7 cellular contexts compared by ENCODE assay signal in the genomic region with DNA sequence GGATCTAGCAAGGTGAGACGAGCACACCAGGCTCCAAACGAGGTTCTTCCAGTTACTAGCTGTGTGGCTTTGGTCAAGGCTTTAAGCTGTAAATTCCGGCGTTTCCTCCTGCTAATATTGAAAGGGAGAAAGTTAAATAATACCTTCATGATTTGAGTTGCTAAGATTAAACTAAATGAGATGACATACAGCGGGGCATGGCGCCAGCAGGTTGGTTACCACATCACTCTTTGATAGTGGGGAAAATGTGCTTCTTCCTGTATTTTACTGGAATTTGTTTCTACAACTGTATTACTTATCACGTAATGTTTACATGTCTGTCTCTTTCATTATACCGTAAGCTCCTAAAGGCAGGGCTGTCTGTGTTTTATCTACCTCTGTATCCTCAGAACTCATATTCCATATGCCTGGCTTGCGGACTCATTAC. TPM values are rescaled to one million over a fixed set of nuclear protein-coding genes. Genes with fewer than 3 reads are reported as not detected.
A peak's percentile ranks its signal among the peaks of the same experiment; 100 is the strongest.
DNase-seq lines count a peak whose midpoint lies in the region; ATAC-seq and TF ChIP-seq lines count a peak whose summit lies in the region.

No MANE protein-coding gene starts in this region.

- no peaks in the 10 kb centered on the region for H3K9me3 Mint-ChIP-seq in neural progenitor cell

- BruUV-seq in PC-3 (replicated peaks; lab: Mats Ljungman, UMichigan): no TSS peak

- H3K36me3 ChIP-seq in PC-3 (ENCODE audit: low read depth, low read length) (peaks cover 15% of the 10 kb centered on the region), neural progenitor cell (peaks cover 6% of the 10 kb centered on the region)

- H3K27ac Mint-ChIP-seq in neural progenitor cell: peak overlapping the region; percentile 81

- CTCF ChIA-PET in PC-3 (lab: Charles Lee): interaction anchor here (0.5 to 1.4 kb wide), 3 partner anchors 30 to 163 kb away, joined by 3 to 7 read pairs (median 6); no protein-coding TSS in a partner anchor

- TF ChIP-seq POLR2A in GM18505 (IDR thresholded peaks at IDR 0.05; ENCODE audit: borderline replicate concordance, extremely low read depth, insufficient read depth, insufficient read length): peak; percentile 11
- no peak for TF ChIP-seq POLR2A in erythroblast (IDR thresholded peaks at IDR 0.05; ENCODE audit: low read length)

- H3K9me2 ChIP-seq in PC-3 (replicated peaks; ENCODE audit: low read length): no peaks in the 10 kb centered on the region

- H2AFZ ChIP-seq in PC-3 (ENCODE audit: low read length): peak overlapping the region; percentile 90
- H2AFZ ChIP-seq in neural progenitor cell (replicated peaks): peak overlapping the region; percentile 98

- H3K9ac ChIP-seq in PC-3 (ENCODE audit: low read length) (peak overlapping the region; percentile 95), neural progenitor cell (peak overlapping the region; percentile 92)

- H3K27ac ChIP-seq in PC-3 (ENCODE audit: low read length) (peak overlapping the region; percentile 86), neural progenitor cell (peak overlapping the region; percentile 95)

- POLR2A ChIA-PET in PC-3 (lab: Charles Lee; ENCODE audit: unreplicated experiment): interaction anchor here (0.7 kb wide), 1 partner anchor 122 kb away, joined by 3 read pairs; no protein-coding TSS in a partner anchor

- TF ChIP-seq CTCF in PC-3 (conservative IDR thresholded peaks at IDR 0.05; ENCODE audit: low read depth, low read length) (no peak), neural progenitor cell (IDR thresholded peaks at IDR 0.05) (no peak)

- H3F3A ChIP-seq in PC-3 (ENCODE audit: low read length, unreplicated experiment) (no peaks in the 10 kb centered on the region), neural progenitor cell (ENCODE audit: low read depth) (peaks cover 19% of the 10 kb centered on the region)

- intact Hi-C loops in PC-3 (cut with micrococcal nuclease): loop anchor here (1.0 kb wide), 1 partner anchor 11 kb away; a partner anchor contains a TSS

- H3K4me3 ChIP-seq in PC-3 (ENCODE audit: low read length) (peak overlapping the region; percentile 92), neural progenitor cell (peak overlapping the region; percentile 84)

- peaks cover 8% of the 10 kb centered on the region for H3K36me3 Mint-ChIP-seq in neural progenitor cell

- H3K27me3 ChIP-seq in PC-3 (ENCODE audit: low read length) (no peaks in the 10 kb centered on the region), neural progenitor cell (peaks cover 13% of the 10 kb centered on the region)

- H3K4me2 ChIP-seq in PC-3 (ENCODE audit: low read length) (peak overlapping the region; percentile 90), neural progenitor cell (peak overlapping the region; percentile 92)

- H3K79me2 ChIP-seq in PC-3 (ENCODE audit: low read length): peaks cover 39% of the 10 kb centered on the region
- H3K79me2 ChIP-seq in neural progenitor cell (ENCODE audit: low read depth): peaks cover 55% of the 10 kb centered on the region

- H4K20me1 ChIP-seq in PC-3 (ENCODE audit: low read length) (no peaks in the 10 kb centered on the region), neural progenitor cell (ENCODE audit: low read depth) (no peaks in the 10 kb centered on the region)

- peak overlapping the region; percentile 98 for H3K4me3 Mint-ChIP-seq in neural progenitor cell

- no peaks in the 10 kb centered on the region for H3K9me3 ChIP-seq in PC-3 (ENCODE audit: low read length)
- H3K9me3 ChIP-seq in neural progenitor cell (ENCODE audit: low read depth): no peaks in the 10 kb centered on the region

- H3K27me3 Mint-ChIP-seq in neural progenitor cell (ENCODE audit: insufficient read depth, low read depth): no peaks in the 10 kb centered on the region

- no peak for ATAC-seq in GM18505 (IDR thresholded peaks at IDR 0.05; ENCODE audit: unreplicated experiment)
- ATAC-seq in PC-3: peak; percentile 3; the same call in 1 of the 2 replicates
- ATAC-seq in GM19463 (IDR thresholded peaks at IDR 0.05; ENCODE audit: unreplicated experiment): no peak

- DNase-seq in PC-3 (peak; percentile 33), erythroblast (lab: John Stamatoyannopoulos, UW) (peak; percentile 60 to 74), neural progenitor cell (ENCODE audit: low spot score) (no peak), GOT3 (lab: John Stamatoyannopoulos, UW) (no peak), COR-L47 (lab: John Stamatoyannopoulos, UW) (no peak)

- H3K4me1 Mint-ChIP-seq in neural progenitor cell: peaks cover 27% of the 10 kb centered on the region

- peaks cover 18% of the 10 kb centered on the region for H3K4me1 ChIP-seq in PC-3 (ENCODE audit: insufficient read depth, low read length)
- H3K4me1 ChIP-seq in neural progenitor cell: peaks cover 8% of the 10 kb centered on the region

RNA-seq across cellular contexts. Expression of a gene that starts 0.6 kb away (rescaled TPM):
- total RNA-seq in PC-3 (2014; rRNA removed) (37.3 and 39.9 TPM in 2 replicates), neural progenitor cell (ENCODE audit: low replicate concordance) (81.6 and 93.1 TPM in 2 replicates)

RNA-seq across cellular contexts. Expression of a gene that starts 11.7 kb away (rescaled TPM):
- total RNA-seq in PC-3 (2014; rRNA removed) (23.2 and 27.8 TPM in 2 replicates), neural progenitor cell (ENCODE audit: low replicate concordance) (17.8 and 21.2 TPM in 2 replicates)

RNA-seq across cellular contexts. Expression of a gene that starts 34.8 kb away (rescaled TPM):
- total RNA-seq in PC-3 (2014; rRNA removed) (0.29 TPM in 1 of 2 replicates, not detected in the other), neural progenitor cell (ENCODE audit: low replicate concordance) (0.56 TPM in 1 of 2 replicates, not detected in the other)

Comparison
In these comparisons a context has a peak if more than half of its experiments do, and no peak if none do; other contexts are left out.
1. DNase-seq: peak in PC-3 (single experiment) and erythroblast (2 of 2); none in neural progenitor cell (single experiment), GOT3 (single experiment) and COR-L47 (single experiment).